ENCODE assay signal across 9 cellular contexts in the genomic region with DNA sequence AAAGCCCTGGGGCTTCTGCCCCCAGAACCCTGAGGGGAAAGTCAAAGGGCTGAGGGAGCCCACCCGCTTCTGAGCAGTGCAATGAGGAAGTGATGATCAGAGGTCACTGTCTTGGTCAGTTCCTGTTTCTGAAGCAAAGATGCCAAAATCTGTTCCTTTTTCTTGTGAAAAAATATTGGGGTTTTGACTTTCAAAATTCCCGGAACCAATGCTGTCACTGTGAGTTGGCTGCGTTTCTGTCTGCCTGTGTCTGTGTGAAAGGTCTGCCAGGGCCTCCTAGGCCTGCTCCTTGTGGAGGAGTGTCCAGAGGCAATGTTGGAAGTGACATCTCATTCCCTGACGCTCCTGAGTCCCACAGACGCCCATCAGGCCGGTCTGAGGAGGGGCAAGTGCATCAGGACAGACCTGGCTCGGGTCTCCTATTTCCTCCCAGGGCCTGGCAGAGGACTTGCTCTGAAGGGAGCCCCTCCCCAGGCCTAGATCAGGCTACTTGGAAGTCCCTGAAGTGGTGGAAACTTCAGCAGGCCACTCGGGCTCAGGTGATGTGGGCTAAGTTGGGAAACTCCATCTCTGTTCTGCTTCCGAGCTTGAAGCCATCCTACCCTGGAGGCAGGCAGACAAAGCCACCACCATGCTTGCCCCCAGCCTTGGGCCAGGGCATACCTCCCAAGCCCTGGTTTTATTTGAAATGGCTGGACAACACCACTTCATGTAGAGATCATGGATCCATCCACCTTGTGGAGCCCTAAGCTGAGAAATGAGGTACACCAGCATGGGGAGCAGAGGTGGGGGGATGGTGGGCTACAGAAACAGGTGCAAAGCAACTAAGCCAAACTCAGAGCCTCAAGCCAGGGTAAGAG. TPM values are rescaled to one million over a fixed set of nuclear protein-coding genes. Genes with fewer than 3 reads are reported as not detected.
DNase-seq lines count a peak whose midpoint lies in the region; FAIRE-seq and TF ChIP-seq lines count a peak whose summit lies in the region.
"Had no signal": no experiment of that assay in that cellular context is flagged by ENCODE, and none has a peak within 500 bp of the region (broad histone marks: within the 10 kb centered on the region; RNA-seq: fewer than 3 reads in every experiment).

No MANE protein-coding gene starts in this region.

- no peak overlapping the region for H2BK5ac ChIP-seq in H1 (ENCODE audit: low read depth, low read length)

- H3K4me1 ChIP-seq in BLaER1 treated with 17β-estradiol and CSF1 and Interleukin-3, amounts not matched to agents 10 nM and 100 nM = peaks cover 50 to 78% (median 69%) of the 10 kb centered on the region in 10 experiments
- peaks cover 0 to 13% (median 6%) of the 10 kb centered on the region in 4 experiments; a peak in 5 of 7 replicates for H3K4me1 ChIP-seq in H1 (replicated peaks in 1 of 4; ENCODE audit: control insufficient read depth in 3 of 4, insufficient read depth in 4 of 4, low read length in 3 of 4)
- H3K4me1 ChIP-seq in neutrophil (ENCODE audit: control insufficient read depth in 1 of 2, insufficient read depth in 1 of 2, low read depth in 1 of 2, low read length in 1 of 2) = peaks cover 75 to 82% of the 10 kb centered on the region in 2 experiments

- no peak overlapping the region for H4K91ac ChIP-seq in H1 (replicated peaks; ENCODE audit: insufficient read length, low read length)

- no peak overlapping the region for H2AFZ ChIP-seq in H1 (ENCODE audit: low read length)

- no peak for TF ChIP-seq EP300 in H1 (IDR thresholded peaks at IDR 0.05; ENCODE audit: borderline replicate concordance in 1 of 2, low read depth in 2 of 2, low read length in 2 of 2)

- H3K18ac ChIP-seq in H1 (ENCODE audit: extremely low read depth, low read length) = no peak overlapping the region

- H3K14ac ChIP-seq in H1 (ENCODE audit: insufficient read length) = no peak overlapping the region

- no peaks in the 10 kb centered on the region for H3K79me2 ChIP-seq in H1 (ENCODE audit: control insufficient read depth in 1 of 2, insufficient read depth in 2 of 2, low read length in 2 of 2)

- H3K27me3 ChIP-seq in BLaER1 treated with 17β-estradiol and CSF1 and Interleukin-3, amounts not matched to agents 10 nM and 100 nM = peaks cover 0 to 10% (median 4%) of the 10 kb centered on the region in 11 experiments; a peak in 5 of 22 replicates
- H3K27me3 ChIP-seq in H1 (replicated peaks in 1 of 4; ENCODE audit: control insufficient read depth in 3 of 4, extremely low read depth in 1 of 4, insufficient read depth in 3 of 4, low read length in 3 of 4) (peaks cover 0 to 5% (median 0%) of the 10 kb centered on the region in 4 experiments; a peak in 2 of 7 replicates), neutrophil (no peaks in the 10 kb centered on the region)
- H3K27me3 ChIP-seq: MG63 had no signal

- DNase-seq in MV-4-11 (lab: John Stamatoyannopoulos, UW) (peak; percentile 93), H1 (ENCODE audit: low read depth in 1 of 2, low spot score in 2 of 2) (no peak), NCI-H1417 treated with DMSO at 0.1 percent for 48 hours (lab: John Stamatoyannopoulos, UW) (no peak), iPS-NIHi7 (ENCODE audit: extremely low spot score) (no peak), SHP77 (lab: John Stamatoyannopoulos, UW) (no peak)
- DNase-seq in activated effector memory CD4-positive, alpha-beta T cell treated with anti-CD3 and anti-CD28 coated beads, Interleukin-2, amount 50 U/mL, for 16 hours = no peak
- DNase-seq: MG63 had no signal

- WGBS in H1 (ENCODE audit: extremely low coverage in 1 of 2, insufficient coverage in 1 of 2, insufficient read length in 1 of 2, insufficient replicate concordance in 2 of 2, low coverage in 1 of 2, low lambda C conversion rate in 2 of 2, missing lambda C conversion rate in 1 of 2), 2 experiments = 93% methylated on average over 9 of the region's 9 CpGs; no CpG with 5 or more reads in 1 of the 2 experiments

- peak overlapping the region; percentile 50 to 95 (median 72) for H3K4me2 ChIP-seq in BLaER1 treated with 17β-estradiol and CSF1 and Interleukin-3, amounts not matched to agents 10 nM and 100 nM
- no peak overlapping the region for H3K4me2 ChIP-seq in H1 (ENCODE audit: insufficient read depth in 1 of 2, low read depth in 2 of 2, low read length in 2 of 2)

- peaks cover 2% of the 10 kb centered on the region; the same call in 1 of the 2 replicates for H3K23me2 ChIP-seq in H1 (ENCODE audit: low read depth, low read length)

- peak overlapping the region; percentile 5; the same call in 1 of the 2 replicates for H2AK5ac ChIP-seq in H1 (ENCODE audit: low read depth, low read length)

- no peak overlapping the region for H2BK120ac ChIP-seq in H1 (replicated peaks; ENCODE audit: low read depth, low read length)

- H3K9me3 ChIP-seq in BLaER1 treated with 17β-estradiol and CSF1 and Interleukin-3, amounts not matched to agents 10 nM and 100 nM (replicated peaks in 1 of 11) = peaks cover 0 to 11% (median 6%) of the 10 kb centered on the region in 11 experiments; a peak in 11 of 22 replicates
- peaks cover 2 to 7% of the 10 kb centered on the region in 2 experiments for H3K9me3 ChIP-seq in H1 (ENCODE audit: insufficient read depth in 2 of 2, low read depth in 1 of 2, low read length in 1 of 2)
- H3K9me3 ChIP-seq in neutrophil = no peaks in the 10 kb centered on the region

- no peaks in the 10 kb centered on the region for H3K79me1 ChIP-seq in H1 (ENCODE audit: low read depth, low read length)

- H3K4me3 ChIP-seq in BLaER1 treated with 17β-estradiol and CSF1 and Interleukin-3, amounts not matched to agents 10 nM and 100 nM = peak overlapping the region in 1 of 10 experiments; percentile 13; a peak in 2 of 20 replicates
- H3K4me3 ChIP-seq in H1 (ENCODE audit: extremely low read depth in 1 of 4, insufficient read depth in 2 of 4, low read depth in 3 of 4, low read length in 4 of 4) = no peak overlapping the region
- H3K4me3 ChIP-seq in neutrophil (ENCODE audit: low read depth in 1 of 2, low read length in 1 of 2) = peak overlapping the region; percentile 24 to 55
- H3K4me3 ChIP-seq: MG63 had no signal

- no peaks in the 10 kb centered on the region for H4K20me1 ChIP-seq in BLaER1 treated with 17β-estradiol and CSF1 and Interleukin-3, amounts not matched to agents 10 nM and 100 nM
- no peaks in the 10 kb centered on the region for H4K20me1 ChIP-seq in H1 (replicated peaks in 1 of 2; ENCODE audit: control insufficient read depth in 1 of 2, insufficient read depth in 2 of 2, low read length in 2 of 2)

- CTCF ChIA-PET in H1 (lab: Charles Lee; ENCODE audit: partially characterized antibody) = interaction anchor here (0.7 to 6.1 kb wide), 9 partner anchors 12 to 161 kb away, joined by 3 to 96 read pairs (median 4); no protein-coding TSS in a partner anchor

- no peak for TF ChIP-seq RAD21 in H1 (IDR thresholded peaks at IDR 0.05 in 1 of 2, conservative IDR thresholded peaks at IDR 0.05 in 1 of 2; ENCODE audit: low read depth in 2 of 2, low read length in 2 of 2)

- TF ChIP-seq POLR2A in H1 (IDR thresholded peaks at IDR 0.05; ENCODE audit: control extremely low read depth in 1 of 2, low read depth in 2 of 2, low read length in 2 of 2) = no peak

- no peak overlapping the region for H2BK20ac ChIP-seq in H1 (ENCODE audit: low read length)

- H4K5ac ChIP-seq in H1 (ENCODE audit: insufficient read length, low read depth, low read length) = no peak overlapping the region

- TF ChIP-seq CTCF in H1 (IDR thresholded peaks at IDR 0.05; ENCODE audit: control extremely low read depth in 1 of 3, insufficient read depth in 1 of 3, low read depth in 1 of 3, low read length in 3 of 3) (no peak), neutrophil (IDR thresholded peaks at IDR 0.05) (no peak)

- FAIRE-seq in H1 (lab: Jason Lieb, UNC) = no peak

- peak overlapping the region in 7 of 11 experiments; percentile 30 to 83 (median 71); a peak in 12 of 22 replicates for H3K9ac ChIP-seq in BLaER1 treated with 17β-estradiol and CSF1 and Interleukin-3, amounts not matched to agents 10 nM and 100 nM
- no peak overlapping the region for H3K9ac ChIP-seq in H1 (replicated peaks in 1 of 4; ENCODE audit: extremely low read depth in 1 of 4, low read depth in 3 of 4, low read length in 3 of 4)

- no peak overlapping the region; the same call in 1 of the 2 replicates for H2BK15ac ChIP-seq in H1 (ENCODE audit: low read length)

- no peak overlapping the region for H4K8ac ChIP-seq in H1 (ENCODE audit: extremely low read depth, insufficient read depth, low read length)

- H3K23ac ChIP-seq in H1 (ENCODE audit: insufficient read length) = no peak overlapping the region

- POLR2A ChIA-PET in H1 (lab: Charles Lee; ENCODE audit: partially characterized antibody) = interaction anchor here (0.6 to 1.4 kb wide), 4 partner anchors 53 to 151 kb away, joined by 3 read pairs; no protein-coding TSS in a partner anchor

- H3K56ac ChIP-seq in H1 (replicated peaks; ENCODE audit: insufficient read length, low read depth, low read length) = no peak overlapping the region

- 0 out of 2 replicates have a peak overlapping the region, but pooled peaks have one; percentile 60 for H2BK12ac ChIP-seq in H1 (ENCODE audit: low read depth, low read length)

- no peaks in the 10 kb centered on the region for H3K36me3 ChIP-seq in BLaER1 treated with 17β-estradiol and CSF1 and Interleukin-3, amounts not matched to agents 10 nM and 100 nM
- no peaks in the 10 kb centered on the region for H3K36me3 ChIP-seq in H1 (ENCODE audit: control insufficient read depth in 2 of 4, insufficient read depth in 4 of 4, low read length in 3 of 4)
- no peaks in the 10 kb centered on the region for H3K36me3 ChIP-seq in neutrophil
- H3K36me3 ChIP-seq: MG63 had no signal

- H3K4ac ChIP-seq in H1 (replicated peaks; ENCODE audit: insufficient read length, low read depth, low read length) = no peak overlapping the region

- H3K27ac ChIP-seq in BLaER1 treated with 17β-estradiol and CSF1 and Interleukin-3, amounts not matched to agents 10 nM and 100 nM = peak overlapping the region in 10 of 11 experiments; percentile 5 to 92 (median 68); a peak in 17 of 22 replicates
- H3K27ac ChIP-seq in H1 (ENCODE audit: low read depth, low read length) (no peak overlapping the region), neutrophil (peak overlapping the region; percentile 97)

TF ChIP-seq in H1, 55 proteins besides CTCF, POLR2A, EP300 and RAD21 (continues in another document):
- TF ChIP-seq KDM1A (IDR thresholded peaks at IDR 0.05; ENCODE audit: borderline replicate concordance, low read length) (no peak), KDM4A (IDR thresholded peaks at IDR 0.05; ENCODE audit: low read depth, low read length, severe bottlenecking) (no peak), JUN (IDR thresholded peaks at IDR 0.05; ENCODE audit: low read depth, low read length) (no peak), TBP (IDR thresholded peaks at IDR 0.05; ENCODE audit: low read depth, low read length) (no peak)

RNA-seq across cellular contexts. Expression of a gene that starts 51.0 kb away (rescaled TPM):
- 48.0 and 49.9 TPM in 2 replicates for total RNA-seq in H1 (2021; fragmentation: NEBNext Ultra II Directional; extraction: Animal tissue kit (Norgen Biotek cat#: 25700))
- polyA plus RNA-seq in H1 (2011; rRNA removed) = 80.1 and 115 TPM in 2 replicates
- polyA plus RNA-seq in H1 (2011; cell fraction: cytosol; rRNA removed) = 148 TPM
- 347 TPM for polyA plus RNA-seq in H1 (2011; cell fraction: nucleus; rRNA removed)
- 37.2 to 63.9 TPM (median 58.3 TPM) in 4 replicates for polyA plus RNA-seq in H1 (2012, experiment 1 of 2)
- 59.7 TPM for polyA plus RNA-seq in H1 (2012, experiment 2 of 2)
- polyA plus RNA-seq in H1 (2013, experiment 1 of 2) = 8.0 TPM
- polyA plus RNA-seq in H1 (2013, experiment 2 of 2) = 7.8 TPM
- polyA minus RNA-seq in H1 (2011; rRNA and poly(A)+ RNA removed) = 84.3 and 179 TPM in 2 replicates
- polyA minus RNA-seq in H1 (2011; cell fraction: cytosol; rRNA and poly(A)+ RNA removed) = 55.0 TPM
- 79.6 TPM for polyA minus RNA-seq in H1 (2011; cell fraction: nucleus; rRNA and poly(A)+ RNA removed)

Comparison
In these comparisons a context has a peak if more than half of its experiments do, and no peak if none do; other contexts are left out.
1. H3K4me2 ChIP-seq: peak in BLaER1 treated with 17β-estradiol and CSF1 and Interleukin-3, amounts not matched to agents 10 nM and 100 nM (11 of 11); none in H1 (0 of 2).
2. H3K4me3 ChIP-seq: peak in neutrophil (2 of 2); none in H1 (0 of 4).
3. H3K9ac ChIP-seq: peak in BLaER1 treated with 17β-estradiol and CSF1 and Interleukin-3, amounts not matched to agents 10 nM and 100 nM (7 of 11); none in H1 (0 of 4).